Comparison of ENCODE assay signal across 17 cellular contexts in the genomic region with DNA sequence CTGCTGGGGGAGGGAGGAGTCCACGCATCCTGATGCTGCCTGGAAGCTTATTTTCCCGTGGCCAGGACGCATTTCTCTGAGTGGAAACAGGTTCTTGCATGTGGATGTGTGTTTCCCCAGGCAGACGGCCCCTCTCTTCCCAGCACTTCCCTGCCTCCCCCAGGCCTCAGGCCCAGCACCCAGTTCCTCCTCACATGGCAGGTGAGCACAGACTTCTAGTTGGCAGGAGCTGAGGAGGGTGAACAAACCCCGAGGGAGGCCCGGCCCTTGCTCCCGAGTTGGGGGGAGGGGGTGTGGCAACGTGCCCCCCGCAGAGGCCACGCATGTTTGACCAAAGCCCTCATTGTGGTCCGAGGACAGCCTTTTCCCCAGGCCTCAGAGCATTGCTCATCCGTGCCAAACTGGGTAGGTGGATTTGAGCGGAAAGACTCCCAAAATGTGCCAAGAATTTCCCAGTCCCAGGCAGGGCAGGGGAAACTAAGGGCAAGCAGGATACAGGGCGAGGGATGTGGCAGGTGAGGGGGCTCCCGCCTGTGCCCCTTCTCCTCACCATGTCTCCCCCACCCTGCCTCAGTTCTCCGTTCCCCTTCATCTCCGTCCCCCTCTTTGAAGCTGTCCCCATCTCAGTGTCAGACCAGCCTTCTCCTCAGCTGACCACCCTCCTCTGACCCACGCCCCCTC. TPM values are rescaled to one million over a fixed set of nuclear protein-coding genes. Genes with fewer than 3 reads are reported as not detected.
DNase-seq lines count a peak whose midpoint lies in the region; ATAC-seq and TF ChIP-seq lines count a peak whose summit lies in the region.
"Had no signal": no experiment of that assay in that cellular context is flagged by ENCODE, and none has a peak within 500 bp of the region (broad histone marks: within the 10 kb centered on the region; RNA-seq: fewer than 3 reads in every experiment).

No MANE protein-coding gene starts in this region.

- H3K4me1 ChIP-seq in IMR-90 (ENCODE audit: control insufficient read depth, insufficient read depth, low read length) = no peaks in the 10 kb centered on the region
- peaks cover 13% of the 10 kb centered on the region for H3K4me1 ChIP-seq in neural progenitor cell
- no peaks in the 10 kb centered on the region for H3K4me1 ChIP-seq in tibial artery
- H3K4me1 ChIP-seq: BE2C had no signal

- TF ChIP-seq RAD21 in IMR-90 (IDR thresholded peaks at IDR 0.05; ENCODE audit: low read length) = no peak

- H3K36me3 ChIP-seq in IMR-90 (ENCODE audit: control insufficient read depth, insufficient read depth, low read length) (peaks cover 24% of the 10 kb centered on the region), neural progenitor cell (no peaks in the 10 kb centered on the region), tibial artery (peaks cover 0 to 40% (median 20%) of the 10 kb centered on the region in 3 donors)
- H3K36me3 ChIP-seq: BE2C had no signal

- H3K27ac Mint-ChIP-seq in brain (peak overlapping the region in 3 of 5 experiments; percentile 40 to 84 (median 43)), glutamatergic neuron (ENCODE audit: unreplicated experiment) (peak overlapping the region; percentile 29), neural progenitor cell (peak overlapping the region; percentile 88)
- H3K27ac Mint-ChIP-seq: HFFc6, IgD-negative memory B cell had no signal

- in situ Hi-C loops in IMR-90 (cut with MboI; ENCODE audit: low sequenced_read_pairs) = no loop called here

- H3K27ac ChIP-seq in IMR-90 (ENCODE audit: insufficient read depth, low read length) (no peak overlapping the region), neural progenitor cell (peak overlapping the region; percentile 13), tibial artery (no peak overlapping the region)
- H3K27ac ChIP-seq: C4-2B had no signal

- no peak overlapping the region for H4K8ac ChIP-seq in IMR-90 (ENCODE audit: low read depth in 2 of 2, low read length in 2 of 2)

- H2AK9ac ChIP-seq in IMR-90 (replicated peaks; ENCODE audit: low read depth, low read length, poor library complexity) = no peak overlapping the region

- H4K20me1 ChIP-seq in IMR-90 (ENCODE audit: insufficient read depth, low read length) = peaks cover 7% of the 10 kb centered on the region; the same call in 1 of the 2 replicates
- H4K20me1 ChIP-seq in neural progenitor cell (ENCODE audit: low read depth) = peaks cover 41% of the 10 kb centered on the region

- no peak overlapping the region for H2BK120ac ChIP-seq in IMR-90 (ENCODE audit: low read depth, low read length)

- H3K4me3 ChIP-seq in IMR-90 (ENCODE audit: insufficient read depth, low read depth, low read length) (no peak overlapping the region), neural progenitor cell (no peak overlapping the region), tibial artery (no peak overlapping the region)

- no peak overlapping the region for H3K23ac ChIP-seq in IMR-90 (ENCODE audit: low read depth, low read length)

- no peak overlapping the region for H3K56ac ChIP-seq in IMR-90 (ENCODE audit: extremely low read depth, insufficient read depth, low read length)

- H3K9me3 ChIP-seq in IMR-90 (ENCODE audit: control insufficient read depth, insufficient read depth, low read length) = no peaks in the 10 kb centered on the region
- H3K9me3 ChIP-seq in neural progenitor cell (ENCODE audit: low read depth) = no peaks in the 10 kb centered on the region
- no peaks in the 10 kb centered on the region for H3K9me3 ChIP-seq in tibial artery
- H3K9me3 ChIP-seq: BE2C had no signal

- no peak for TF ChIP-seq CTCF in IMR-90 (conservative IDR thresholded peaks at IDR 0.05; ENCODE audit: low read depth, low read length)
- TF ChIP-seq CTCF in brain (conservative IDR thresholded peaks at IDR 0.05) = no peak
- TF ChIP-seq CTCF in glutamatergic neuron (IDR thresholded peaks at IDR 0.05; ENCODE audit: partially characterized antibody, unreplicated experiment) = no peak
- TF ChIP-seq CTCF in neural progenitor cell (IDR thresholded peaks at IDR 0.05) = no peak
- TF ChIP-seq CTCF in tibial artery (IDR thresholded peaks at IDR 0.05) = no peak

- H3F3A ChIP-seq in neural progenitor cell (ENCODE audit: low read depth) = no peaks in the 10 kb centered on the region

- TSS peak; percentile 60 for BruUV-seq in IMR-90 (replicated peaks; lab: Mats Ljungman, UMichigan)

- no peak overlapping the region for H2AFZ ChIP-seq in IMR-90 (replicated peaks; ENCODE audit: low read length, poor library complexity)
- no peak overlapping the region for H2AFZ ChIP-seq in neural progenitor cell (replicated peaks)

- no peak overlapping the region for H2BK20ac ChIP-seq in IMR-90 (ENCODE audit: low read depth, low read length)

- no peak for ATAC-seq in IMR-90 (ENCODE audit: low read depth)

- no peak overlapping the region for H2BK5ac ChIP-seq in IMR-90 (ENCODE audit: low read depth, low read length, poor library complexity, severe bottlenecking)

- H2BK15ac ChIP-seq in IMR-90 (ENCODE audit: low read depth, low read length) = no peak overlapping the region

- H3K27me3 ChIP-seq in IMR-90 (ENCODE audit: control insufficient read depth, insufficient read depth, low read length) (no peaks in the 10 kb centered on the region), neural progenitor cell (no peaks in the 10 kb centered on the region), tibial artery (peaks cover 0 to 9% of the 10 kb centered on the region in 2 donors)
- H3K27me3 ChIP-seq: BE2C had no signal

- WGBS in IMR-90 (ENCODE audit: extremely low coverage in 2 of 2, insufficient read length in 1 of 2), 2 experiments = 59% methylated on average over 4 of the region's 18 CpGs; no CpG with 5 or more reads in 1 of the 2 experiments

- H3K9ac ChIP-seq in IMR-90 (ENCODE audit: low read depth, low read length) (no peak overlapping the region), neural progenitor cell (no peak overlapping the region)

- H3K4me3 Mint-ChIP-seq in brain = no peak overlapping the region
- no peak overlapping the region for H3K4me3 Mint-ChIP-seq in glutamatergic neuron (ENCODE audit: unreplicated experiment)
- H3K4me3 Mint-ChIP-seq in neural progenitor cell = peak overlapping the region; percentile 71
- H3K4me3 Mint-ChIP-seq: CD4-positive, alpha-beta memory T cell; HFFc6; IgD-negative memory B cell had no signal

- dilution Hi-C loops in IMR-90 (cut with HindIII; ENCODE audit: low sequenced_read_pairs, unreplicated experiment) = no loop called here

- no peaks in the 10 kb centered on the region; a peak in 1 of 4 replicates for H3K79me1 ChIP-seq in IMR-90 (ENCODE audit: low read depth in 1 of 2, low read length in 2 of 2)

- H3K9me3 Mint-ChIP-seq in brain (no peaks in the 10 kb centered on the region), glutamatergic neuron (ENCODE audit: unreplicated experiment) (peaks cover 9% of the 10 kb centered on the region), neural progenitor cell (no peaks in the 10 kb centered on the region)
- H3K9me3 Mint-ChIP-seq: CD4-positive, alpha-beta memory T cell; HFFc6; IgD-negative memory B cell had no signal

- intact Hi-C loops in IMR-90 (cut with micrococcal nuclease) (no loop called here), tibial artery (cut with DNase I; ENCODE audit: low total_unique reads) (no loop called here)

- no peaks in the 10 kb centered on the region for H3K79me2 ChIP-seq in neural progenitor cell (ENCODE audit: low read depth)

- H3K18ac ChIP-seq in IMR-90 (ENCODE audit: low read depth, low read length) = no peak overlapping the region

- CTCF ChIA-PET in IMR-90 (lab: Yijun Ruan, JAX) = no interaction called here

- H3K36me3 Mint-ChIP-seq in brain = peaks cover 16% of the 10 kb centered on the region
- peaks cover 7% of the 10 kb centered on the region for H3K36me3 Mint-ChIP-seq in glutamatergic neuron (ENCODE audit: unreplicated experiment)
- peaks cover 22% of the 10 kb centered on the region for H3K36me3 Mint-ChIP-seq in neural progenitor cell
- H3K36me3 Mint-ChIP-seq: CD4-positive, alpha-beta memory T cell; IgD-negative memory B cell had no signal

- H4K91ac ChIP-seq in IMR-90 (ENCODE audit: insufficient read depth, low read depth, low read length) = no peak overlapping the region

- no peak overlapping the region for H3K4ac ChIP-seq in IMR-90 (ENCODE audit: low read depth, low read length)

- POLR2A ChIA-PET in IMR-90 (lab: Charles Lee; ENCODE audit: unreplicated experiment) = no interaction called here

- H4K5ac ChIP-seq in IMR-90 (ENCODE audit: low read depth, low read length) = no peak overlapping the region

- no peak overlapping the region for H3K4me2 ChIP-seq in IMR-90 (ENCODE audit: low read depth, low read length)
- H3K4me2 ChIP-seq in neural progenitor cell = no peak overlapping the region

- no peak overlapping the region for H3K14ac ChIP-seq in IMR-90 (replicated peaks; ENCODE audit: low read depth, low read length)

- DNase-seq in IMR-90 = no peak
- no peak for DNase-seq in glutamatergic neuron
- no peak for DNase-seq in neural progenitor cell (ENCODE audit: low spot score)
- no peak for DNase-seq in OCI-M2 (lab: John Stamatoyannopoulos, UW; ENCODE audit: unreplicated experiment)
- DNase-seq in tibial artery = no peak
- no peak for DNase-seq in EL
- no peak for DNase-seq in retina
- DNase-seq: BE2C; CD4-positive, alpha-beta memory T cell; DMS79; GOT3; HCEC 1CT; HFFc6 had no signal

- H3K27me3 Mint-ChIP-seq in brain (peaks cover 6% of the 10 kb centered on the region), glutamatergic neuron (ENCODE audit: unreplicated experiment) (peaks cover 11% of the 10 kb centered on the region), neural progenitor cell (ENCODE audit: insufficient read depth, low read depth) (peaks cover 15% of the 10 kb centered on the region)
- H3K27me3 Mint-ChIP-seq: CD4-positive, alpha-beta memory T cell had no signal

- H2AK5ac ChIP-seq in IMR-90 (ENCODE audit: low read depth, low read length) = no peak overlapping the region

- H3K9me1 ChIP-seq in IMR-90 (ENCODE audit: insufficient read depth, low read length) = 0 out of 2 replicates have a peak, but pooled peaks cover 4% of the 10 kb centered on the region

- H3K4me1 Mint-ChIP-seq in brain = peaks cover 28% of the 10 kb centered on the region
- H3K4me1 Mint-ChIP-seq in glutamatergic neuron (ENCODE audit: low read depth, unreplicated experiment) = peaks cover 19% of the 10 kb centered on the region
- peaks cover 41% of the 10 kb centered on the region for H3K4me1 Mint-ChIP-seq in neural progenitor cell
- H3K4me1 Mint-ChIP-seq: IgD-negative memory B cell had no signal

- no peak for TF ChIP-seq POLR2A in IMR-90 (IDR thresholded peaks at IDR 0.05; ENCODE audit: low read depth, low read length)

RNA-seq across cellular contexts. Expression of a gene that starts 1.5 kb away (rescaled TPM):
- total RNA-seq in IMR-90 (2012; rRNA removed) = not detected in 2 replicates
- not detected in 2 replicates for polyA plus RNA-seq in IMR-90 (2012; rRNA removed)
- not detected in 2 replicates for polyA plus RNA-seq in IMR-90 (2012; cell fraction: cytosol; rRNA removed)
- not detected in 2 replicates for polyA plus RNA-seq in IMR-90 (2012; cell fraction: nucleus; rRNA removed; ENCODE audit: low replicate concordance)
- polyA plus RNA-seq in brain (ENCODE audit: insufficient read depth, low read depth, low replicate concordance) = not detected
- not detected for total RNA-seq in glutamatergic neuron (ENCODE audit: unreplicated experiment)
- total RNA-seq in neural progenitor cell (ENCODE audit: low replicate concordance) = not detected in 2 replicates
- total RNA-seq: CD4-positive, alpha-beta memory T cell; HFFc6 had no signal
- polyA plus RNA-seq: AG04450; CD4-positive, alpha-beta memory T cell; IgD-negative memory B cell had no signal

RNA-seq across cellular contexts. Expression of a gene that starts 6.8 kb away (rescaled TPM):
- total RNA-seq in IMR-90 (2012; rRNA removed) (not detected in 2 replicates), glutamatergic neuron (ENCODE audit: unreplicated experiment) (not detected), neural progenitor cell (ENCODE audit: low replicate concordance) (not detected in 2 replicates)
- polyA plus RNA-seq in IMR-90 (2012; rRNA removed) (not detected in 2 replicates), brain (ENCODE audit: insufficient read depth, low read depth, low replicate concordance) (not detected)
- polyA plus RNA-seq in IMR-90 (2012; cell fraction: cytosol; rRNA removed) = not detected in 2 replicates
- polyA plus RNA-seq in IMR-90 (2012; cell fraction: nucleus; rRNA removed; ENCODE audit: low replicate concordance) = 0.13 TPM in 1 of 2 replicates, not detected in the other
- total RNA-seq: CD4-positive, alpha-beta memory T cell; HFFc6 had no signal
- polyA plus RNA-seq: AG04450; CD4-positive, alpha-beta memory T cell; IgD-negative memory B cell had no signal

RNA-seq across cellular contexts. Expression of a gene that starts 10.0 kb away (rescaled TPM):
- total RNA-seq in IMR-90 (2012; rRNA removed) (not detected in 2 replicates), glutamatergic neuron (ENCODE audit: unreplicated experiment) (not detected), neural progenitor cell (ENCODE audit: low replicate concordance) (not detected in 2 replicates)
- polyA plus RNA-seq in IMR-90 (2012; rRNA removed) (not detected in 2 replicates), brain (ENCODE audit: insufficient read depth, low read depth, low replicate concordance) (not detected)
- polyA plus RNA-seq in IMR-90 (2012; cell fraction: cytosol; rRNA removed) = not detected in 2 replicates
- not detected in 2 replicates for polyA plus RNA-seq in IMR-90 (2012; cell fraction: nucleus; rRNA removed; ENCODE audit: low replicate concordance)
- total RNA-seq: CD4-positive, alpha-beta memory T cell; HFFc6 had no signal
- polyA plus RNA-seq: AG04450; CD4-positive, alpha-beta memory T cell; IgD-negative memory B cell had no signal

RNA-seq across cellular contexts. Expression of a gene that starts 11.0 kb away (rescaled TPM):
- total RNA-seq in IMR-90 (2012; rRNA removed) (1.7 and 1.8 TPM in 2 replicates), glutamatergic neuron (ENCODE audit: unreplicated experiment) (90.8 TPM), neural progenitor cell (ENCODE audit: low replicate concordance) (13.9 and 36.5 TPM in 2 replicates)
- polyA plus RNA-seq in IMR-90 (2012; rRNA removed) (36.7 and 38.1 TPM in 2 replicates), brain (ENCODE audit: insufficient read depth, low read depth, low replicate concordance) (53.9 TPM)
- 19.6 and 36.4 TPM in 2 replicates for polyA plus RNA-seq in IMR-90 (2012; cell fraction: cytosol; rRNA removed)
- 187 and 347 TPM in 2 replicates for polyA plus RNA-seq in IMR-90 (2012; cell fraction: nucleus; rRNA removed; ENCODE audit: low replicate concordance)
- polyA plus RNA-seq: IgD-negative memory B cell had no signal

RNA-seq across cellular contexts. Expression of a gene that starts 14.7 kb away (rescaled TPM):
- 35.3 and 38.4 TPM in 2 replicates for total RNA-seq in IMR-90 (2012; rRNA removed)
- 174 and 252 TPM in 2 replicates for polyA plus RNA-seq in IMR-90 (2012; rRNA removed)
- 109 and 112 TPM in 2 replicates for polyA plus RNA-seq in IMR-90 (2012; cell fraction: cytosol; rRNA removed)
- 17.8 and 27.6 TPM in 2 replicates for polyA plus RNA-seq in IMR-90 (2012; cell fraction: nucleus; rRNA removed; ENCODE audit: low replicate concordance)
- 125 TPM for polyA plus RNA-seq in brain (ENCODE audit: insufficient read depth, low read depth, low replicate concordance)
- total RNA-seq in glutamatergic neuron (ENCODE audit: unreplicated experiment) = 51.6 TPM
- 72.0 and 152 TPM in 2 replicates for total RNA-seq in neural progenitor cell (ENCODE audit: low replicate concordance)

Comparison
In these comparisons a context has a peak if more than half of its experiments do, and no peak if none do; other contexts are left out.
1. H3K27ac Mint-ChIP-seq: peak in every context shown above with its lines; median percentile 88 in neural progenitor cell; 43 in brain; 29 in glutamatergic neuron.